ENCODE assay signal across 9 cellular contexts in the genomic region with DNA sequence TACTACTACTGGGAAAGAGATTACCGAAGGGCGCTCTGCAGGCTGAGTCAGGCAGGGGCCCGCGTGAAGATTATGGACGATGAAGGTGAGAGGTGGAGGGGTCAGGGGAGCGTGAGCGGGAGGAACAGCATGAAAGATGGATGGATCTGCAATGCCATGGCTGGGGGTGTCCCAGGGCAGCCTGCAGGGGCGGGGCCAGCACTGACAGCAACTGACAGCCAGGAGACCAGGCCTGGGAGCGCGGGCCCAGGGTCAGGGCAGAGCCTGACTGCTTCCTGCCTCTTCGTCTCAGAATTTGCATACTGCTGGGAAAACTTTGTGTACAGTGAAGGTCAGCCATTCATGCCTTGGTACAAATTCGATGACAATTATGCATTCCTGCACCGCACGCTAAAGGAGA. TPM values are rescaled to one million over a fixed set of nuclear protein-coding genes. Genes with fewer than 3 reads are reported as not detected.
"Had no signal": no experiment of that assay in that cellular context is flagged by ENCODE, and none has a peak within 500 bp of the region (broad histone marks: within the 10 kb centered on the region; RNA-seq: fewer than 3 reads in every experiment).

No MANE protein-coding gene starts in this region.

RNA-seq across cellular contexts. Expression of a gene that starts 4.5 kb away (rescaled TPM):
- polyA plus RNA-seq: neural cell had no signal

RNA-seq across cellular contexts. Expression of a gene that starts 24.2 kb away (rescaled TPM):
- total RNA-seq: myocyte, suprapubic skin had no signal
- polyA plus RNA-seq: neural cell had no signal

RNA-seq across cellular contexts. Expression of a gene that starts 31.1 kb away (rescaled TPM):
- polyA plus RNA-seq: neural cell had no signal

RNA-seq across cellular contexts. Expression of a gene that starts 31.9 kb away (rescaled TPM):
- polyA plus RNA-seq: neural cell had no signal

RNA-seq across cellular contexts. Expression of a gene that starts 51.9 kb away (rescaled TPM):
- total RNA-seq: epithelial cell of proximal tubule, gastroesophageal sphincter, mesothelial cell of epicardium, myocyte, osteocyte, skeletal muscle tissue, vagina had no signal
- polyA plus RNA-seq: neural cell had no signal
